ENCODE assay signal across 8 cellular contexts in genomic region chr4:67558493-67558892, GRCh38. TPM values are rescaled to one million over a fixed set of nuclear protein-coding genes. Genes with fewer than 3 reads are reported as not detected.
DNase-seq lines count a peak whose midpoint lies in the region; ATAC-seq, FAIRE-seq and TF ChIP-seq lines count a peak whose summit lies in the region.
"Had no signal": no experiment of that assay in that cellular context is flagged by ENCODE, and none has a peak within 500 bp of the region (broad histone marks: within the 10 kb centered on the region; RNA-seq: fewer than 3 reads in every experiment).

TSS of gene STAP1 (plus strand) at chr4:67558727. CDS start at chr4:67558810, 83 bp downstream.

- H3K4me1 ChIP-seq in mucosa of descending colon (ENCODE audit: low read depth) (no peaks in the 10 kb centered on the region), small intestine (ENCODE audit: control insufficient read depth in 2 of 2, insufficient read depth in 1 of 2, low read depth in 1 of 2, low read length in 1 of 2) (no peaks in the 10 kb centered on the region), testis (no peaks in the 10 kb centered on the region)

- no peaks in the 10 kb centered on the region for H3K9me3 ChIP-seq in mucosa of descending colon
- H3K9me3 ChIP-seq in small intestine (ENCODE audit: control insufficient read depth, low read depth), result no peaks in the 10 kb centered on the region
- no peaks in the 10 kb centered on the region for H3K9me3 ChIP-seq in testis

- WGBS in small intestine, 3 donors, result 61 to 71% (median 65%) methylated on average over 4 of the region's 4 CpGs
- WGBS in testis, 2 donors, result 77 to 85% methylated on average over 4 of the region's 4 CpGs

- FAIRE-seq in small intestine (lab: Jason Lieb, UNC), result no peak

- H3K27me3 ChIP-seq in small intestine (ENCODE audit: control insufficient read depth in 2 of 2, insufficient read depth in 2 of 2, low read length in 2 of 2) (no peaks in the 10 kb centered on the region), testis (no peaks in the 10 kb centered on the region)

- DNase-seq in NOMO-1 treated with dmso at 0.1 percent for 144 hours (lab: John Stamatoyannopoulos, UW; ENCODE audit: unreplicated experiment) (peak; percentile 31), mucosa of descending colon (peak in 1 of 3 donors; percentile 26), small intestine (no peak), AG08396 (ENCODE audit: low spot score) (no peak), testis (no peak)
- DNase-seq: NCI-H146 had no signal

- H3K4me3 ChIP-seq in mucosa of descending colon (no peak within 1 kb of the TSS), small intestine (ENCODE audit: low read depth in 1 of 2, low read length in 2 of 2) (no peak within 1 kb of the TSS), testis (no peak within 1 kb of the TSS)

- no peak for TF ChIP-seq POLR2A in testis (IDR thresholded peaks at IDR 0.05)

- ATAC-seq in GM18868 (IDR thresholded peaks at IDR 0.05; ENCODE audit: unreplicated experiment) (peak; percentile 58), GM21825 (IDR thresholded peaks at IDR 0.05; ENCODE audit: unreplicated experiment) (peak; percentile 55), mucosa of descending colon (peak; percentile 65)

- H3K36me3 ChIP-seq in mucosa of descending colon (ENCODE audit: low read depth) (no peaks in the 10 kb centered on the region), small intestine (ENCODE audit: control insufficient read depth in 2 of 2, insufficient read depth in 2 of 2, low read length in 2 of 2) (no peaks in the 10 kb centered on the region), testis (ENCODE audit: low read depth, missing control alignments) (no peaks in the 10 kb centered on the region)

- intact Hi-C loops in mucosa of descending colon (cut with DNase I, micrococcal nuclease) (no loop called here), testis (cut with DNase I; ENCODE audit: low total_unique reads) (no loop called here)

- no peak for TF ChIP-seq CTCF in mucosa of descending colon (IDR thresholded peaks at IDR 0.05)
- TF ChIP-seq CTCF in testis (IDR thresholded peaks at IDR 0.05), result no peak

- H3K27ac ChIP-seq in small intestine (ENCODE audit: low read depth in 1 of 2, low read length in 1 of 2) (no peak within 1 kb of the TSS), testis (no peak within 1 kb of the TSS)

RNA-seq across cellular contexts. Expression of gene STAP1, which starts in this region (rescaled TPM):
- total RNA-seq in mucosa of descending colon (under 1 TPM; 0.25 to 0.53 (median 0.32) TPM), testis (1 to 10 TPM in 1 of 2 donors, under 1 TPM in 1; 0.93 to 2.7 TPM)
- polyA plus RNA-seq in small intestine (1 to 10 TPM in 1 of 3 donors, under 1 TPM in 2; 0.45 to 2.7 (median 0.88) TPM), testis (ENCODE audit: insufficient read depth, low read depth, low replicate concordance) (3.0 TPM)

Comparison
In these comparisons a context has a peak if more than half of its experiments do, and no peak if none do; other contexts are left out.
1. Peak in ATAC-seq in mucosa of descending colon; RNA of the gene not detected or under 1 TPM.